In the genomic region with DNA sequence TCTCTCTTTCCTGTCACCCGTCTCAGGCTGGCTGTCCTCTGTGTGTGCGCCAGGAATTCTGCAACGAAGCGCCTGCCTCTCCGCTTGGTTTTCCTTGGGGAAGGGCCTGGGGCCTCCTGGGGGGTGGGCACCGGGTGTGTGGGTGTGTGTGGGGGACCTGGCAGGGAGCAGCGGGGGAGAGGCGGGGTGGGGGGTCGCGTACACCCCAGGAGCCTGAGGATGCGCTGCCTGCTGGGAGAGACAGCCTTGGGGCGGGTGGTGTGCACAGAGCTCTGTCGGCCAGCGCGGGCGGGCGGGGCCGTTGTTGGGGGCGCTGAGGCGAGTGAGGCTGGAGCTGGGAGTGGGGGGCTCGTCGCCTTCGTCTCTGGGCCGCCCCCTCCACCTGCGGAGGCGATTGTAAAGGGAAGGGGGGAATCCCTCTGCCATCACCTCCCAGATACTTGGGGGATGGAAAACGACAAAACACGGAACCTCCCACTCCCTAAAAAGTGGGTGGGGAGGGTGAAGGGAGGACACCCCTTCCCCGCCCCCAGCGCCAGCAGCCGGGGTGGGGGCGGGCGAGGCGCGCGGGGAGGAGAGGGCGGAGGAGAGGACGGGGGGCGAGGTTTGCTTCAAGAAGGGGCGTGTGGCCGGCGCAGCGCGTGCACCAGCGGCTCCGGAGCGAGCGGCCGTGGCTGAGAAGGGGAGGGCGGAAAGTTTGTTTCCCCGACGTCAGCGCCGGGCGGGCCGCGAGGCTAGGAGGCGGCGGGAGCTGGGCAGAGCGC, we compare ENCODE assay signal across 8 cellular contexts. TPM values are rescaled to one million over a fixed set of nuclear protein-coding genes. Genes with fewer than 3 reads are reported as not detected.
DNase-seq lines count a peak whose midpoint lies in the region; ATAC-seq and TF ChIP-seq lines count a peak whose summit lies in the region.

Gene PRRX2 (plus strand): TSS at position 640 of the 764 bp plus-strand sequence. CDS start 221 bp downstream, outside the sequence.

- DNase-seq in AG04450 (ENCODE audit: low read depth, low spot score): no peak
- DNase-seq in ascending aorta (ENCODE audit: low spot score in 2 of 2): peak in 1 of 2 donors; percentile 77
- peak; percentile 67 for DNase-seq in islet precursor cell
- DNase-seq in stimulated activated effector memory CD8-positive, alpha-beta T cell treated with anti-CD3 and anti-CD28 coated beads, Interleukin-12 subunit alpha, Interleukin-12 subunit beta, amount 100 ng/mL, for 72 hours (ENCODE audit: low spot score in 2 of 2): no peak
- DNase-seq in germinal center (ENCODE audit: low spot score): no peak
- DNase-seq in NCI-H128 (lab: John Stamatoyannopoulos, UW; ENCODE audit: unreplicated experiment): no peak
- no peak for DNase-seq in midbrain (lab: John Stamatoyannopoulos, UW)

- H2AFZ ChIP-seq in KMS-11 (ENCODE audit: low read depth): peak within 1 kb of the TSS; percentile 6; the same call in 1 of the 2 replicates

- H3K4me1 Mint-ChIP-seq in stimulated activated effector memory CD8-positive, alpha-beta T cell treated with anti-CD3 and anti-CD28 coated beads, Interleukin-12 subunit alpha, Interleukin-12 subunit beta, amount 100 ng/mL, for 72 hours: peaks cover 6% of the 10 kb centered on the region

- peak; percentile 72 for ATAC-seq in stimulated activated effector memory CD8-positive, alpha-beta T cell treated with anti-CD3 and anti-CD28 coated beads, Interleukin-12 subunit alpha, Interleukin-12 subunit beta, amount 100 ng/mL, for 72 hours

- no peaks in the 10 kb centered on the region for H4K20me1 ChIP-seq in KMS-11 (ENCODE audit: insufficient read depth)

- H3K4me3 ChIP-seq in AG04450 (ENCODE audit: low read depth, low read length) (peak within 1 kb of the TSS; percentile 75), KMS-11 (IDR thresholded peaks at IDR 0.05; ENCODE audit: insufficient read depth, low read depth, low read length) (no peak within 1 kb of the TSS), ascending aorta (peak within 1 kb of the TSS; percentile 59 to 76)

- H3K36me3 ChIP-seq in KMS-11 (ENCODE audit: insufficient read depth) (no peaks in the 10 kb centered on the region), ascending aorta (no peaks in the 10 kb centered on the region)

- H3K4me1 ChIP-seq in KMS-11 (ENCODE audit: low read depth, poor library complexity, severe bottlenecking): no peaks in the 10 kb centered on the region
- peaks cover 0 to 28% of the 10 kb centered on the region in 2 donors for H3K4me1 ChIP-seq in ascending aorta

- H3K27ac Mint-ChIP-seq in stimulated activated effector memory CD8-positive, alpha-beta T cell treated with anti-CD3 and anti-CD28 coated beads, Interleukin-12 subunit alpha, Interleukin-12 subunit beta, amount 100 ng/mL, for 72 hours: peak within 1 kb of the TSS; percentile 52

- no peak within 1 kb of the TSS for H3K27ac ChIP-seq in AG04450 (ENCODE audit: low read depth, low read length)
- H3K27ac ChIP-seq in KMS-11: no peak within 1 kb of the TSS
- peak within 1 kb of the TSS; percentile 68 to 74 for H3K27ac ChIP-seq in ascending aorta

- no peaks in the 10 kb centered on the region for H3K36me3 Mint-ChIP-seq in stimulated activated effector memory CD8-positive, alpha-beta T cell treated with anti-CD3 and anti-CD28 coated beads, Interleukin-12 subunit alpha, Interleukin-12 subunit beta, amount 100 ng/mL, for 72 hours

- H3K27me3 ChIP-seq in AG04450 (ENCODE audit: control insufficient read depth, insufficient read depth, low read length): no peaks in the 10 kb centered on the region
- peaks cover 80% of the 10 kb centered on the region for H3K27me3 ChIP-seq in KMS-11 (ENCODE audit: insufficient read depth, low read depth)
- no peaks in the 10 kb centered on the region for H3K27me3 ChIP-seq in ascending aorta

- no peak within 1 kb of the TSS for H3K4me2 ChIP-seq in KMS-11

- no peaks in the 10 kb centered on the region for H3K79me2 ChIP-seq in KMS-11 (ENCODE audit: insufficient read depth, low read depth)

- H3K9ac ChIP-seq in KMS-11: no peak within 1 kb of the TSS

- no peaks in the 10 kb centered on the region for H3K9me3 Mint-ChIP-seq in stimulated activated effector memory CD8-positive, alpha-beta T cell treated with anti-CD3 and anti-CD28 coated beads, Interleukin-12 subunit alpha, Interleukin-12 subunit beta, amount 100 ng/mL, for 72 hours

- H3K9me3 ChIP-seq in AG04450 (ENCODE audit: control insufficient read depth, insufficient read depth, low read length): no peaks in the 10 kb centered on the region; the same call in 1 of the 2 replicates
- H3K9me3 ChIP-seq in ascending aorta: no peaks in the 10 kb centered on the region

- POLR2A ChIA-PET in AG04450 (lab: Yijun Ruan, JAX): interaction anchor here (0.6 to 1.0 kb wide), 2 partner anchors 47 to 528 kb away, joined by 3 to 4 read pairs; no protein-coding TSS in a partner anchor

- peak within 1 kb of the TSS; percentile 70 for H3K4me3 Mint-ChIP-seq in stimulated activated effector memory CD8-positive, alpha-beta T cell treated with anti-CD3 and anti-CD28 coated beads, Interleukin-12 subunit alpha, Interleukin-12 subunit beta, amount 100 ng/mL, for 72 hours

- CTCF ChIA-PET in AG04450 (lab: Charles Lee): interaction anchor here (1.1 kb wide), 1 partner anchor 62 kb away, joined by 6 read pairs; no protein-coding TSS in a partner anchor

- TF ChIP-seq CTCF in AG04450 (IDR thresholded peaks at IDR 0.05; ENCODE audit: low read depth, low read length) (no peak), KMS-11 (conservative IDR thresholded peaks at IDR 0.05; ENCODE audit: low read depth, low read length) (no peak), ascending aorta (IDR thresholded peaks at IDR 0.05) (no peak)

- intact Hi-C loops in ascending aorta (cut with DNase I): loop anchor here (2.0 kb wide), 1 partner anchor 22 kb away; the partner anchor contains the start of gene ASB6

RNA-seq across cellular contexts. Expression of gene PRRX2, which starts in this region (rescaled TPM):
- 8.3 and 15.0 TPM in 2 replicates for polyA plus RNA-seq in AG04450 (2011; rRNA removed)
- polyA minus RNA-seq in AG04450 (2011; rRNA and poly(A)+ RNA removed): 4.0 and 4.2 TPM in 2 replicates
- 112 TPM for total RNA-seq in ascending aorta

Comparison
In these comparisons a context has a peak if more than half of its experiments do, and no peak if none do; other contexts are left out.
1. H3K27ac ChIP-seq: peak in ascending aorta (2 of 2); none in AG04450 (single experiment) and KMS-11 (single experiment).